ENCODE assay signal across 23 cellular contexts in the genomic region with DNA sequence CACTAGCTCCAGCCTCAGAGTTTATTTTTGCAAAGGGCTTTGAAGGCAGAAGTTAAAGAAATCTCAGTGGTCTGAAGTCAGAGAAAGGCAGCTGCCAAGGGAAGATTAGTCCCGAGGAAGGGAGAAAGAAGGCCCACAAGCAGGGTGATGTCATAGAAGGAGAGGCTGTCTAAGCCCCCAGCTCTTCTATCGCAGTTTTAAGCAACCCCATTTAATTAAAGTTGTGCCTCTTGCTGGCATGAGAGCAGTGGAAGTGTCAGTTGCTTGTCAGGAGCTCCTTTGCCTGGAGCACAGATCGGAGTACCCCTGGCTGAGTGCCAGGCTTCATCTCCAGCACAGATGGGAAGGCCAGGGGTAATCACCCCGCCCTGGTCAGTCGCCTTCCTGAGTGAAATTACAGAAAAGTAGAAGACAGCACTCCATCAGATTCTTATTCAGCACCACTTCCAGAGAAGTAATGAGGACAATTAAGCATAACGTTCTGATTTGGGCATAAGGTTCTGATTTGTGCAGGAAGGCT.
DNase-seq lines count a peak whose midpoint lies in the region; FAIRE-seq and TF ChIP-seq lines count a peak whose summit lies in the region.
"Had no signal": no experiment of that assay in that cellular context is flagged by ENCODE, and none has a peak within 500 bp of the region (broad histone marks: within the 10 kb centered on the region; RNA-seq: fewer than 3 reads in every experiment).

No MANE protein-coding gene starts in this region.

- no peak for FAIRE-seq in urothelium cell line (lab: Jason Lieb, UNC)
- FAIRE-seq: H1 had no signal

- H3K4me1 ChIP-seq in BE2C, result no peaks in the 10 kb centered on the region
- H3K4me1 ChIP-seq: heart left ventricle, spleen had no signal

- no peak for TF ChIP-seq CTCF in BE2C (IDR thresholded peaks at IDR 0.05; ENCODE audit: low read depth, low read length)

- no peaks in the 10 kb centered on the region for H3K36me3 ChIP-seq in BE2C
- H3K36me3 ChIP-seq: heart left ventricle, spleen, thoracic aorta had no signal

- no peaks in the 10 kb centered on the region for H3K9me3 ChIP-seq in BE2C
- H3K9me3 ChIP-seq: heart left ventricle, spleen, thoracic aorta had no signal

- peak; percentile 28 for DNase-seq in NCI-H1092 treated with DMSO at 0.1 percent for 48 hours (lab: John Stamatoyannopoulos, UW)
- DNase-seq in NCI-H1092 (lab: John Stamatoyannopoulos, UW), result no peak
- DNase-seq in BE2C, result peak; percentile 50
- DNase-seq in NCI-H1694 (lab: John Stamatoyannopoulos, UW), result peak; percentile 25
- DNase-seq in NCI-H748 treated with DMSO at 0.1 percent for 48 hours (lab: John Stamatoyannopoulos, UW), result peak; percentile 13
- DNase-seq in COLO829 (ENCODE audit: low spot score), result no peak
- DNase-seq in NCI-H2107 (lab: John Stamatoyannopoulos, UW), result no peak
- DNase-seq in urothelium cell line (ENCODE audit: low spot score), result no peak
- DNase-seq: 8988T; activated CD4-positive, alpha-beta T cell treated with anti-CD3 and anti-CD28 coated beads, Interleukin-2, amount 10 ng/mL, durations not matched to agents 24 days and 14 days; aorta; CD8-positive, alpha-beta memory T cell; Karpas-422; naive thymus-derived CD4-positive, alpha-beta T cell; OCI-M1; retina; spleen; stimulated activated CD4-positive, alpha-beta T cell treated with anti-CD3 and anti-CD28 coated beads, Interleukin-4, amount 100 ng/mL, for 1 hour; stimulated activated naive CD4-positive, alpha-beta T cell treated with Interleukin-2 at 50 U/mL for 16 hours had no signal

- H3K27me3 ChIP-seq in BE2C, result no peaks in the 10 kb centered on the region

- H3K4me3 ChIP-seq in BE2C (ENCODE audit: low read depth, low read length), result no peak overlapping the region
- H3K4me3 ChIP-seq: dorsolateral prefrontal cortex, heart left ventricle, spleen, thoracic aorta had no signal

Comparison
In these comparisons a context has a peak if more than half of its experiments do, and no peak if none do; other contexts are left out.
1. DNase-seq: peak in NCI-H1092 treated with DMSO at 0.1 percent for 48 hours (single experiment), BE2C (single experiment), NCI-H1694 (single experiment) and NCI-H748 treated with DMSO at 0.1 percent for 48 hours (single experiment); none in NCI-H1092 (single experiment), COLO829 (single experiment), NCI-H2107 (single experiment) and urothelium cell line (single experiment).